In the genomic region with DNA sequence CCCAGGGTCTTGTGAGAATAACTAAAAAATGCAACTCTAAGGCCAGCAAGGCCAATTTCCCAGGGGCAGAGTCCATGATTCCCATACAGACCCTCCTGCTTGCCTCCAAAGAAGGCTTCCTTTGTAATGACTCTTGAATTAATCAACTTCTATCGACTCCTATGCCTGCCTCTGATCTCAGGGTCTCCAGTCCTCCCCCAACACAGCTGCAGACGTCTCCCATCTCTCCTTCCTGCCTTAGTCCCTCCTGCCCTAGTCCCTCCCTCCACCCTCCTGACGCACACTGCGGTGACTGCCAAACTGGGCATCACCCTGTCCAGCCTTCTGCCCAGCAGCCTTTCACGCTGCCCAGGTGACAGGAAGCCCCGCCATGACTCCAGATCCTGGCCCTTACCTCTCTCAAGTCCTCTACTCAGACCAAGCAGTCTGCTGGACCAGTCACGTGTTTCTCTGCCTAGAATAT, we compare ENCODE assay signal across 17 cellular contexts. TPM values are rescaled to one million over a fixed set of nuclear protein-coding genes. Genes with fewer than 3 reads are reported as not detected.
DNase-seq lines count a peak whose midpoint lies in the region; ATAC-seq and TF ChIP-seq lines count a peak whose summit lies in the region.
"Had no signal": no experiment of that assay in that cellular context is flagged by ENCODE, and none has a peak within 500 bp of the region (broad histone marks: within the 10 kb centered on the region; RNA-seq: fewer than 3 reads in every experiment).

No MANE protein-coding gene starts in this region.

- no peak for TF ChIP-seq CTCF in endodermal cell (conservative IDR thresholded peaks at IDR 0.05)
- no peak for TF ChIP-seq CTCF in left lung (IDR thresholded peaks at IDR 0.05)
- no peak for TF ChIP-seq CTCF in smooth muscle cell (IDR thresholded peaks at IDR 0.05; ENCODE audit: borderline replicate concordance, insufficient read depth, poor library complexity, severe bottlenecking)
- TF ChIP-seq CTCF in mucosa of descending colon (IDR thresholded peaks at IDR 0.05), result no peak

- H3K36me3 Mint-ChIP-seq in endodermal cell (ENCODE audit: low read depth), result no peaks in the 10 kb centered on the region
- H3K36me3 Mint-ChIP-seq in CD8-positive, alpha-beta memory T cell, result no peaks in the 10 kb centered on the region
- H3K36me3 Mint-ChIP-seq: neural progenitor cell had no signal

- CTCF ChIA-PET in CD8-positive, alpha-beta memory T cell (lab: Charles Lee), result no interaction called here

- H3K27ac ChIP-seq in endodermal cell (ENCODE audit: low read depth, low read length) (no peak overlapping the region), left lung (no peak overlapping the region), smooth muscle cell (ENCODE audit: low read depth) (peak overlapping the region; percentile 71)
- no peak overlapping the region for H3K27ac ChIP-seq in CD8-positive, alpha-beta memory T cell (ENCODE audit: low read depth, low read length)
- H3K27ac ChIP-seq: lower lobe of right lung, neural progenitor cell, RWPE1 had no signal

- H3K9me3 ChIP-seq in endodermal cell (ENCODE audit: control insufficient read depth, low read length) (peaks cover 19% of the 10 kb centered on the region), left lung (no peaks in the 10 kb centered on the region), smooth muscle cell (replicated peaks; ENCODE audit: low read depth) (no peaks in the 10 kb centered on the region), mucosa of descending colon (no peaks in the 10 kb centered on the region)
- no peaks in the 10 kb centered on the region for H3K9me3 ChIP-seq in CD8-positive, alpha-beta memory T cell (ENCODE audit: low read length)
- H3K9me3 ChIP-seq: lower lobe of right lung had no signal

- 90 to 97% methylated on average over 4 to 7 of the region's 7 CpGs for WGBS in endodermal cell (ENCODE audit: insufficient coverage in 1 of 2, insufficient read length in 1 of 2), 2 experiments
- WGBS in smooth muscle cell (ENCODE audit: low lambda C conversion rate), result 72% methylated on average over 7 of the region's 7 CpGs

- peaks cover 2% of the 10 kb centered on the region for H3K27me3 Mint-ChIP-seq in endodermal cell (ENCODE audit: insufficient read depth)
- peaks cover 17 to 49% of the 10 kb centered on the region in 2 donors for H3K27me3 Mint-ChIP-seq in CD8-positive, alpha-beta memory T cell

- POLR2A ChIA-PET in CD8-positive, alpha-beta memory T cell (lab: Charles Lee), result no interaction called here

- H3K4me3 Mint-ChIP-seq in endodermal cell, result no peak overlapping the region
- no peak overlapping the region for H3K4me3 Mint-ChIP-seq in CD8-positive, alpha-beta memory T cell
- H3K4me3 Mint-ChIP-seq: activated B cell treated with CpG ODN at 0.5 μM for 24 hours; dendritic cell treated with granulocyte-macrophage colony-stimulating factor and Interleukin-4, amounts not matched to agents 40 ng/mL and 50 ng/mL, for 4 days; neural progenitor cell; T-helper 1 cell treated with Interleukin-12 subunit alpha and Interleukin-12 subunit beta and Interleukin-4 antibody, amounts not matched to agents 30 μg/mL and 1 μg/mL, for 36 hours had no signal

- H3K4me2 ChIP-seq in smooth muscle cell, result no peak overlapping the region
- H3K4me2 ChIP-seq: neural progenitor cell had no signal

- H3K9me3 Mint-ChIP-seq in endodermal cell, result peaks cover 14% of the 10 kb centered on the region
- H3K9me3 Mint-ChIP-seq in CD8-positive, alpha-beta memory T cell, result peaks cover 2 to 6% (median 3%) of the 10 kb centered on the region in 5 donors
- H3K9me3 Mint-ChIP-seq: activated B cell treated with CpG ODN at 0.5 μM for 24 hours had no signal

- no peak overlapping the region for H2AFZ ChIP-seq in smooth muscle cell (ENCODE audit: low read depth)

- H3K9ac ChIP-seq in endodermal cell (ENCODE audit: extremely low read depth, low read length, poor library complexity, severe bottlenecking) (peak overlapping the region; percentile 27), smooth muscle cell (ENCODE audit: low read depth) (no peak overlapping the region)
- H3K9ac ChIP-seq: neural progenitor cell had no signal

- no peak overlapping the region for H3K4me3 ChIP-seq in endodermal cell (ENCODE audit: low read length)
- H3K4me3 ChIP-seq in left lung, result no peak overlapping the region
- no peak overlapping the region for H3K4me3 ChIP-seq in smooth muscle cell
- H3K4me3 ChIP-seq in CD8-positive, alpha-beta memory T cell (ENCODE audit: low read length), result no peak overlapping the region
- H3K4me3 ChIP-seq in mucosa of descending colon, result no peak overlapping the region
- H3K4me3 ChIP-seq: lower lobe of right lung, neural progenitor cell, skin epidermis had no signal

- H3K4me1 ChIP-seq in endodermal cell (ENCODE audit: control insufficient read depth, insufficient read depth, low read length) (peaks cover 3% of the 10 kb centered on the region), left lung (peaks cover 3% of the 10 kb centered on the region in 2 donors), smooth muscle cell (ENCODE audit: low read depth) (no peaks in the 10 kb centered on the region), mucosa of descending colon (ENCODE audit: low read depth) (no peaks in the 10 kb centered on the region)
- no peaks in the 10 kb centered on the region for H3K4me1 ChIP-seq in CD8-positive, alpha-beta memory T cell (ENCODE audit: insufficient read depth, low read length)
- H3K4me1 ChIP-seq: lower lobe of right lung, neural progenitor cell had no signal

- H3K79me2 ChIP-seq in smooth muscle cell (ENCODE audit: low read depth), result no peaks in the 10 kb centered on the region

- H3K4me1 Mint-ChIP-seq in endodermal cell, result peaks cover 16% of the 10 kb centered on the region
- no peaks in the 10 kb centered on the region for H3K4me1 Mint-ChIP-seq in CD8-positive, alpha-beta memory T cell
- H3K4me1 Mint-ChIP-seq: activated B cell treated with CpG ODN at 0.5 μM for 24 hours had no signal

- ATAC-seq in left lung (peak; percentile 24), HG03342 (IDR thresholded peaks at IDR 0.05; ENCODE audit: unreplicated experiment) (no peak), mucosa of descending colon (no peak)

- H3K27me3 ChIP-seq in endodermal cell (ENCODE audit: control insufficient read depth, insufficient read depth, low read length, poor library complexity, severe bottlenecking), result no peaks in the 10 kb centered on the region
- no peaks in the 10 kb centered on the region for H3K27me3 ChIP-seq in left lung
- no peaks in the 10 kb centered on the region for H3K27me3 ChIP-seq in smooth muscle cell (ENCODE audit: low read depth)
- H3K27me3 ChIP-seq in CD8-positive, alpha-beta memory T cell (ENCODE audit: insufficient read depth, low read length, poor library complexity, severe bottlenecking), result no peaks in the 10 kb centered on the region
- H3K27me3 ChIP-seq: neural progenitor cell had no signal

- intact Hi-C loops in left lung (cut with DNase I), result no loop called here
- intact Hi-C loops in mucosa of descending colon (cut with DNase I, micrococcal nuclease), result loop anchor here in 1 of 2 donors (10.0 kb wide), 1 partner anchor 229 kb away; no protein-coding TSS in a partner anchor

- no peaks in the 10 kb centered on the region for H3F3A ChIP-seq in smooth muscle cell (ENCODE audit: low read depth)

- peak; percentile 84 for DNase-seq in HS-27A (ENCODE audit: low read depth)
- no peak for DNase-seq in endodermal cell
- DNase-seq in left lung, result peak in 1 of 2 donors; percentile 56
- no peak for DNase-seq in smooth muscle cell (lab: John Stamatoyannopoulos, UW; ENCODE audit: unreplicated experiment)
- no peak for DNase-seq in CD8-positive, alpha-beta memory T cell
- DNase-seq in NCI-H2081 (lab: John Stamatoyannopoulos, UW), result no peak
- DNase-seq in mucosa of descending colon, result no peak
- DNase-seq: activated B cell treated with CpG ODN at 0.5 μM for 24 hours; activated effector memory CD4-positive, alpha-beta T cell treated with anti-CD3 and anti-CD28 coated beads, Interleukin-2, amount 50 U/mL, for 16 hours; GF-D8; lower lobe of right lung had no signal

- peak overlapping the region; percentile 66 for H3K27ac Mint-ChIP-seq in endodermal cell
- no peak overlapping the region for H3K27ac Mint-ChIP-seq in CD8-positive, alpha-beta memory T cell
- H3K27ac Mint-ChIP-seq: activated B cell treated with CpG ODN at 0.5 μM for 24 hours; dendritic cell treated with granulocyte-macrophage colony-stimulating factor and Interleukin-4, amounts not matched to agents 40 ng/mL and 50 ng/mL, for 4 days; neural progenitor cell; T-helper 1 cell treated with Interleukin-12 subunit alpha and Interleukin-12 subunit beta and Interleukin-4 antibody, amounts not matched to agents 30 μg/mL and 1 μg/mL, for 36 hours had no signal

- H4K20me1 ChIP-seq in smooth muscle cell (ENCODE audit: low read depth), result no peaks in the 10 kb centered on the region

- no peaks in the 10 kb centered on the region for H3K36me3 ChIP-seq in endodermal cell (ENCODE audit: control insufficient read depth, insufficient read depth, low read length)
- no peaks in the 10 kb centered on the region for H3K36me3 ChIP-seq in left lung
- no peaks in the 10 kb centered on the region for H3K36me3 ChIP-seq in smooth muscle cell (ENCODE audit: low read depth)
- no peaks in the 10 kb centered on the region for H3K36me3 ChIP-seq in CD8-positive, alpha-beta memory T cell (ENCODE audit: insufficient read depth, low read length)
- H3K36me3 ChIP-seq in mucosa of descending colon (ENCODE audit: low read depth), result no peaks in the 10 kb centered on the region
- H3K36me3 ChIP-seq: lower lobe of right lung, neural progenitor cell had no signal

RNA-seq across cellular contexts. Expression of a gene that starts 35.2 kb away (rescaled TPM):
- total RNA-seq in endodermal cell (1 to 10 TPM; 1.1 to 1.2 TPM), left lung (1 to 10 TPM; 3.0 to 3.5 TPM), smooth muscle cell (0.27 and 0.49 TPM in 2 replicates), mucosa of descending colon (1 to 10 TPM; 1.3 to 4.7 (median 1.9) TPM)
- polyA plus RNA-seq in endodermal cell (2013, experiment 1 of 2), result 13.0 TPM
- 12.1 TPM for polyA plus RNA-seq in endodermal cell (2013, experiment 2 of 2)
- polyA plus RNA-seq in smooth muscle cell, result 0.40 and 0.47 TPM in 2 replicates
- not detected for total RNA-seq in CD8-positive, alpha-beta memory T cell
- not detected for polyA plus RNA-seq in CD8-positive, alpha-beta memory T cell
